11 cellular contexts compared by ENCODE assay signal in genomic region chr16:81617021-81617346, GRCh38.
DNase-seq lines count a peak whose midpoint lies in the region; ATAC-seq and TF ChIP-seq lines count a peak whose summit lies in the region.
"Had no signal": no experiment of that assay in that cellular context is flagged by ENCODE, and none has a peak within 500 bp of the region (broad histone marks: within the 10 kb centered on the region; RNA-seq: fewer than 3 reads in every experiment).

No MANE protein-coding gene starts in this region.

- TF ChIP-seq CTCF in activated CD8-positive, alpha-beta T cell treated with anti-CD3 and anti-CD28 coated beads for 36 hours (IDR thresholded peaks at IDR 0.05) = no peak
- no peak for TF ChIP-seq CTCF in gastroesophageal sphincter (IDR thresholded peaks at IDR 0.05)

- peaks cover 20% of the 10 kb centered on the region for H3K4me1 Mint-ChIP-seq in activated T-cell treated with anti-CD3 and anti-CD28 coated beads, Interleukin-2, amount 50 U/mL, for 4 hours (ENCODE audit: low read depth)
- H3K4me1 Mint-ChIP-seq in activated CD8-positive, alpha-beta T cell treated with anti-CD3 and anti-CD28 coated beads for 36 hours (ENCODE audit: low read depth) = peaks cover 13% of the 10 kb centered on the region

- H3K27me3 Mint-ChIP-seq in activated T-cell treated with anti-CD3 and anti-CD28 coated beads, Interleukin-2, amount 50 U/mL, for 4 hours (ENCODE audit: low read depth) = no peaks in the 10 kb centered on the region
- H3K27me3 Mint-ChIP-seq in activated CD8-positive, alpha-beta T cell treated with anti-CD3 and anti-CD28 coated beads for 36 hours = no peaks in the 10 kb centered on the region

- TF ChIP-seq EP300 in gastroesophageal sphincter (IDR thresholded peaks at IDR 0.05) = no peak

- H3K36me3 Mint-ChIP-seq in activated T-cell treated with anti-CD3 and anti-CD28 coated beads, Interleukin-2, amount 50 U/mL, for 4 hours (ENCODE audit: insufficient read depth) = peaks cover 10% of the 10 kb centered on the region
- peaks cover 6% of the 10 kb centered on the region for H3K36me3 Mint-ChIP-seq in activated CD8-positive, alpha-beta T cell treated with anti-CD3 and anti-CD28 coated beads for 36 hours (ENCODE audit: low read depth)

- H3K27ac Mint-ChIP-seq in activated CD8-positive, alpha-beta T cell treated with anti-CD3 and anti-CD28 coated beads for 36 hours = peak overlapping the region; percentile 90

- ATAC-seq in activated T-cell treated with anti-CD3 and anti-CD28 coated beads, Interleukin-2, amount 50 U/mL, for 4 hours = no peak
- ATAC-seq in activated CD8-positive, alpha-beta T cell treated with anti-CD3 and anti-CD28 coated beads for 36 hours = no peak
- no peak for ATAC-seq in gastroesophageal sphincter
- ATAC-seq in GM18873 (IDR thresholded peaks at IDR 0.05; ENCODE audit: low FRiP score, unreplicated experiment) = no peak
- no peak for ATAC-seq in GM21367 (IDR thresholded peaks at IDR 0.05; ENCODE audit: unreplicated experiment)

- POLR2A ChIA-PET in activated CD8-positive, alpha-beta T cell treated with anti-CD3 and anti-CD28 coated beads for 36 hours (lab: Charles Lee) = interaction anchor here (0.6 to 1.5 kb wide), 4 partner anchors 13 to 134 kb away, joined by 3 to 4 read pairs (median 4); no protein-coding TSS in a partner anchor

- no peak for DNase-seq in activated T-cell treated with anti-CD3 and anti-CD28 coated beads, Interleukin-2, amount 50 U/mL, for 4 hours
- no peak for DNase-seq in activated T-cell treated with anti-CD3 and anti-CD28 coated beads, Interleukin-2, amount 50 U/mL, for 1 hour
- DNase-seq in activated CD8-positive, alpha-beta T cell treated with anti-CD3 and anti-CD28 coated beads for 36 hours = no peak
- DNase-seq in substantia nigra (lab: John Stamatoyannopoulos, UW) = peak in 1 of 49 donors; percentile 12
- DNase-seq in COR-L47 (lab: John Stamatoyannopoulos, UW) = no peak
- DNase-seq: retina had no signal

- H3K27me3 ChIP-seq in gastroesophageal sphincter = no peaks in the 10 kb centered on the region
- H3K27me3 ChIP-seq: brain microvascular endothelial cell, thyroid gland had no signal

- TF ChIP-seq POLR2A in gastroesophageal sphincter (IDR thresholded peaks at IDR 0.05) = no peak

- H3K4me3 Mint-ChIP-seq in activated T-cell treated with anti-CD3 and anti-CD28 coated beads, Interleukin-2, amount 50 U/mL, for 4 hours = peak overlapping the region; percentile 63
- peak overlapping the region; percentile 42 for H3K4me3 Mint-ChIP-seq in activated CD8-positive, alpha-beta T cell treated with anti-CD3 and anti-CD28 coated beads for 36 hours

- H3K4me3 ChIP-seq in gastroesophageal sphincter = no peak overlapping the region
- H3K4me3 ChIP-seq: thyroid gland had no signal

- CTCF ChIA-PET in activated CD8-positive, alpha-beta T cell treated with anti-CD3 and anti-CD28 coated beads for 36 hours (lab: Charles Lee) = interaction anchor here (0.7 to 2.1 kb wide), 5 partner anchors 8 to 113 kb away, joined by 3 to 12 read pairs (median 4); no protein-coding TSS in a partner anchor

- H3K4me1 ChIP-seq in gastroesophageal sphincter = peaks cover 3 to 49% (median 24%) of the 10 kb centered on the region in 3 donors

- WGBS in gastroesophageal sphincter (ENCODE audit: low coverage in 1 of 2), 2 donors = 20 to 54% methylated on average over 1 to 5 of the region's 8 CpGs

- peaks cover 0 to 23% of the 10 kb centered on the region in 2 donors for H3K36me3 ChIP-seq in gastroesophageal sphincter
- H3K36me3 ChIP-seq: thyroid gland had no signal

- intact Hi-C loops in activated CD8-positive, alpha-beta T cell treated with anti-CD3 and anti-CD28 coated beads for 36 hours (cut with micrococcal nuclease) = no loop called here

- H3K9me3 ChIP-seq in gastroesophageal sphincter = no peaks in the 10 kb centered on the region
- H3K9me3 ChIP-seq: thyroid gland had no signal

- no peaks in the 10 kb centered on the region for H3K9me3 Mint-ChIP-seq in activated T-cell treated with anti-CD3 and anti-CD28 coated beads, Interleukin-2, amount 50 U/mL, for 4 hours
- no peaks in the 10 kb centered on the region for H3K9me3 Mint-ChIP-seq in activated CD8-positive, alpha-beta T cell treated with anti-CD3 and anti-CD28 coated beads for 36 hours

- H3K27ac ChIP-seq in gastroesophageal sphincter = peak overlapping the region in 3 of 4 donors; percentile 20 to 41 (median 21)
- H3K27ac ChIP-seq in substantia nigra (ENCODE audit: low read depth, low read length, poor library complexity, severe bottlenecking) = peak overlapping the region; percentile 90
- H3K27ac ChIP-seq: brain microvascular endothelial cell had no signal
